Comparison of ENCODE assay signal across 9 cellular contexts in the genomic region with DNA sequence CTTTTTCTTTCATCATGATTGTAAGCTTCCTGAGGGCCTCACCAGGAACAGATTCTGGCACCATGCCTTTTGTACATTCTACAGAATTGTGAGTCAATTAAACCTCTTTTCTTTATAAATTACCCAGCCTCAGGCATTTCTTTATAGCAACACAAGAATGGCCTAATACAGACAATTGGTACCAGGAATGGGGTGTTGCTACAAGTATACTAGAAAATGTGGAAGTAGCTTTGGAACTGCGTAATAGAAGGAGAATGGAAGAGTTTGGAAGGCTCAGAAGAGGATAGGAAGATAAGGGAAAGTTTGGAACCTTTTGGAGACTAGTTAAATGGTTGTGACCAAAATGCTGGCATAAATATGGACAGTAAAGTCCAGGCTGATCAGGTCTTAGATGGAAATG.
"Had no signal": no experiment of that assay in that cellular context is flagged by ENCODE, and none has a peak within 500 bp of the region (broad histone marks: within the 10 kb centered on the region; RNA-seq: fewer than 3 reads in every experiment).

No MANE protein-coding gene starts in this region.

- H3K4me2 ChIP-seq: KMS-11 had no signal

- FAIRE-seq: HTR-8/SVneo had no signal

- H3K27ac ChIP-seq: GM23248, KMS-11 had no signal

- H3K4me3 ChIP-seq: GM23248 had no signal

- H2AFZ ChIP-seq: GM23248 had no signal

- H3K9ac ChIP-seq: GM23248, KMS-11 had no signal

- DNase-seq: GM23248, GOT3, H7, HCEC 1CT, HFFc6, IMR-90, KBM-7 had no signal
